ENCODE assay signal across 8 cellular contexts in genomic region chr21:41932576-41933258, GRCh38. TPM values are rescaled to one million over a fixed set of nuclear protein-coding genes. Genes with fewer than 3 reads are reported as not detected.
DNase-seq lines count a peak whose midpoint lies in the region; ATAC-seq, FAIRE-seq and TF ChIP-seq lines count a peak whose summit lies in the region.

No MANE protein-coding gene starts in this region.

- H3K9ac ChIP-seq in fibroblast of lung (ENCODE audit: insufficient read depth, low read length) (no peak overlapping the region), parathyroid adenoma (no peak overlapping the region)

- H3K79me2 ChIP-seq in fibroblast of lung (ENCODE audit: control insufficient read depth, insufficient read depth, low read length) (peaks cover 6% of the 10 kb centered on the region), parathyroid adenoma (peaks cover 10% of the 10 kb centered on the region)

- peak; percentile 51 for DNase-seq in EH (ENCODE audit: low read depth)
- DNase-seq in Panc1 (ENCODE audit: low read depth, low spot score), result no peak
- DNase-seq in fibroblast of lung (ENCODE audit: low read depth in 2 of 2), result peak; percentile 49 to 90
- no peak for DNase-seq in D721Med (ENCODE audit: insufficient read length, low spot score)
- no peak for DNase-seq in NCI-H2081 treated with DMSO at 0.1 percent for 48 hours (lab: John Stamatoyannopoulos, UW)
- no peak for DNase-seq in stimulated activated CD4-positive, alpha-beta T cell treated with anti-CD3 and anti-CD28 coated beads, Interleukin-4, amount 100 ng/mL, for 24 hours

- CTCF ChIA-PET in Panc1 (lab: Charles Lee), result interaction anchor here (0.7 to 1.2 kb wide), 3 partner anchors 43 to 320 kb away, joined by 3 to 5 read pairs (median 5); no protein-coding TSS in a partner anchor

- BruUV-seq in Panc1 (replicated peaks; lab: Mats Ljungman, UMichigan), result no TSS peak

- no peak for FAIRE-seq in D721Med (lab: Jason Lieb, UNC)

- H3K27me3 ChIP-seq in Panc1 (ENCODE audit: control insufficient read depth, insufficient read depth, low read length) (no peaks in the 10 kb centered on the region), fibroblast of lung (ENCODE audit: control insufficient read depth, insufficient read depth, low read length) (no peaks in the 10 kb centered on the region), parathyroid adenoma (ENCODE audit: control insufficient read depth, insufficient read depth, low read length) (no peaks in the 10 kb centered on the region)

- ATAC-seq in Panc1, result peak; percentile 86
- no peak for ATAC-seq in GM18502 (IDR thresholded peaks at IDR 0.05; ENCODE audit: poor library complexity, unreplicated experiment)

- peak overlapping the region; percentile 17 for H3K4me2 ChIP-seq in fibroblast of lung (ENCODE audit: extremely low read depth, insufficient read depth, low read length)
- H3K4me2 ChIP-seq in parathyroid adenoma (ENCODE audit: low read length), result peak overlapping the region; percentile 52

- POLR2A ChIA-PET in Panc1 (lab: Charles Lee), result interaction anchor here (0.6 kb wide), 1 partner anchor 321 kb away, joined by 3 read pairs; no protein-coding TSS in a partner anchor

- H3K27ac ChIP-seq in Panc1 (ENCODE audit: low read length) (peak overlapping the region; percentile 81), fibroblast of lung (ENCODE audit: insufficient read depth, low read length) (peak overlapping the region; percentile 78), parathyroid adenoma (peak overlapping the region; percentile 82)

- H4K20me1 ChIP-seq in fibroblast of lung (ENCODE audit: control insufficient read depth, extremely low read depth, insufficient read depth, low read length), result no peaks in the 10 kb centered on the region

- in situ Hi-C loops in Panc1 (cut with HindIII; ENCODE audit: low pct_unique_long_range_greater_than_20kb, low sequenced_read_pairs), result no loop called here

- H3K36me3 ChIP-seq in Panc1 (ENCODE audit: control insufficient read depth, insufficient read depth, low read length) (no peaks in the 10 kb centered on the region), fibroblast of lung (ENCODE audit: control insufficient read depth, insufficient read depth, low read length) (no peaks in the 10 kb centered on the region), parathyroid adenoma (ENCODE audit: control insufficient read depth, insufficient read depth, low read length) (no peaks in the 10 kb centered on the region)

- intact Hi-C loops in Panc1 (cut with micrococcal nuclease; ENCODE audit: unreplicated experiment), result loop anchor here (10.0 kb wide), 1 partner anchor 172 kb away; no protein-coding TSS in a partner anchor

- H3K4me3 ChIP-seq in Panc1 (ENCODE audit: low read depth in 2 of 2, low read length in 2 of 2) (peak overlapping the region; percentile 29 to 67; a peak in 3 of 4 replicates), fibroblast of lung (replicated peaks in 1 of 4; ENCODE audit: control extremely low read depth in 1 of 4, insufficient read depth in 1 of 4, low read depth in 3 of 4, low read length in 4 of 4) (no peak overlapping the region), parathyroid adenoma (ENCODE audit: low read depth, low read length) (peak overlapping the region; percentile 8)

- no peak overlapping the region for H2AFZ ChIP-seq in fibroblast of lung (ENCODE audit: low read length)
- no peak overlapping the region for H2AFZ ChIP-seq in parathyroid adenoma

- peaks cover 37% of the 10 kb centered on the region for H3K4me1 ChIP-seq in Panc1 (ENCODE audit: control insufficient read depth, insufficient read depth, low read length)
- H3K4me1 ChIP-seq in fibroblast of lung (ENCODE audit: control insufficient read depth, extremely low read depth, insufficient read depth, low read length), result peaks cover 14% of the 10 kb centered on the region
- peaks cover 6% of the 10 kb centered on the region for H3K4me1 ChIP-seq in parathyroid adenoma

- H3K9me3 ChIP-seq in Panc1 (ENCODE audit: control insufficient read depth, insufficient read depth, low read depth, low read length) (no peaks in the 10 kb centered on the region), fibroblast of lung (ENCODE audit: control insufficient read depth, insufficient read depth, low read depth, low read length) (no peaks in the 10 kb centered on the region), parathyroid adenoma (ENCODE audit: control insufficient read depth, low read length) (no peaks in the 10 kb centered on the region)

- no peak for TF ChIP-seq CTCF in Panc1 (IDR thresholded peaks at IDR 0.05)
- no peak for TF ChIP-seq CTCF in fibroblast of lung (conservative IDR thresholded peaks at IDR 0.05 in 1 of 2, IDR thresholded peaks at IDR 0.05 in 1 of 2; ENCODE audit: low read depth in 1 of 2, low read length in 2 of 2)
- no peak for TF ChIP-seq CTCF in parathyroid adenoma (IDR thresholded peaks at IDR 0.05)
- no peak for TF ChIP-seq CTCF in D721Med (IDR thresholded peaks at IDR 0.05; ENCODE audit: insufficient read depth, missing control alignments)

RNA-seq across cellular contexts. Expression of gene C2CD2, which starts 21.1 kb away (rescaled TPM):
- total RNA-seq in Panc1 (2021; ENCODE audit: unreplicated experiment) (14.0 TPM), fibroblast of lung (18.0 and 22.3 TPM in 2 replicates)
- polyA plus RNA-seq in Panc1 (2012; ENCODE audit: insufficient read length), result 6.6 TPM
- polyA plus RNA-seq in fibroblast of lung, result 20.3 and 22.2 TPM in 2 replicates
- 13.3 and 14.1 TPM in 2 replicates for polyA plus RNA-seq in fibroblast of lung (2012)
- 65.9 and 70.7 TPM in 2 replicates for polyA minus RNA-seq in fibroblast of lung (ENCODE audit: low replicate concordance)

RNA-seq across cellular contexts. Expression of gene PRDM15, which starts 53.6 kb away (rescaled TPM):
- total RNA-seq in Panc1 (2021; ENCODE audit: unreplicated experiment), result 11.2 TPM
- polyA plus RNA-seq in Panc1 (2012; ENCODE audit: insufficient read length), result 13.2 TPM
- total RNA-seq in fibroblast of lung, result 2.6 and 3.6 TPM in 2 replicates
- 2.3 and 4.2 TPM in 2 replicates for polyA plus RNA-seq in fibroblast of lung
- polyA plus RNA-seq in fibroblast of lung (2012), result 2.1 and 3.6 TPM in 2 replicates
- polyA minus RNA-seq in fibroblast of lung (ENCODE audit: low replicate concordance), result 7.6 and 39.2 TPM in 2 replicates

Comparison
In these comparisons a context has a peak if more than half of its experiments do, and no peak if none do; other contexts are left out.
1. DNase-seq: peak in EH (single experiment) and fibroblast of lung (2 of 2); none in Panc1 (single experiment), D721Med (single experiment), NCI-H2081 treated with DMSO at 0.1 percent for 48 hours (single experiment) and stimulated activated CD4-positive, alpha-beta T cell treated with anti-CD3 and anti-CD28 coated beads, Interleukin-4, amount 100 ng/mL, for 24 hours (single experiment).
2. H3K4me3 ChIP-seq: peak in Panc1 (2 of 2) and parathyroid adenoma (single experiment); none in fibroblast of lung (0 of 4).
3. Peak in every context shown above with its lines, with median percentiles within 50 percentile points of each other: H3K27ac ChIP-seq.